Comparison of ENCODE assay signal across 8 cellular contexts in the genomic region with DNA sequence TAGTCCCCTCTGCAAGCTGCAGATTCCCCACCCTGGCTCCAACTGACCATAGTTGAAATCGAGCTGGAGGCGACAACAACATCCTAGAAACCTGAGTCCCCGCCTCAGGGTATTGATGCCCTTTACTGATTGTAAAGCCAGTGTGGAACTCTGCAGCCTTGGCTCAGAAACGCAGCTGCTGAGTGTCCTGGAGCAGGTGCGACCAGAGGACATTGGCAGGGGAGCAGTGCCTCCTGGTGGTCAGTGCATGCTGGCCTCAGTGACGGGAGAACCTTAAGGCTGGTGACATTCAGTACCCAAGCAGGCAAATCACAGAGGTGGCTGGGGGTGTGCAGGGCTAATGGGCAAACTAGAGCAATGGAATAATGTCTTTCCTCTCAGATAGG. TPM values are rescaled to one million over a fixed set of nuclear protein-coding genes. Genes with fewer than 3 reads are reported as not detected.
A peak's percentile ranks its signal among the peaks of the same experiment; 100 is the strongest.
DNase-seq lines count a peak whose midpoint lies in the region; ATAC-seq and TF ChIP-seq lines count a peak whose summit lies in the region.

No MANE protein-coding gene starts in this region.

- intact Hi-C loops in tibial artery (cut with DNase I; ENCODE audit: low total_unique reads), result no loop called here

- no peaks in the 10 kb centered on the region for H3K36me3 Mint-ChIP-seq in CD8-positive, alpha-beta memory T cell
- H3K36me3 Mint-ChIP-seq in naive B cell, result no peaks in the 10 kb centered on the region

- H3K4me1 Mint-ChIP-seq in CD8-positive, alpha-beta memory T cell, result no peaks in the 10 kb centered on the region
- peaks cover 0 to 3% (median 0%) of the 10 kb centered on the region in 3 donors for H3K4me1 Mint-ChIP-seq in naive B cell

- POLR2A ChIA-PET in CD8-positive, alpha-beta memory T cell (lab: Charles Lee), result no interaction called here

- CTCF ChIA-PET in CD8-positive, alpha-beta memory T cell (lab: Charles Lee), result no interaction called here

- peaks cover 0 to 2% of the 10 kb centered on the region in 2 donors for H3K27me3 Mint-ChIP-seq in CD8-positive, alpha-beta memory T cell
- H3K27me3 Mint-ChIP-seq in naive B cell, result peaks cover 0 to 12% (median 4%) of the 10 kb centered on the region in 3 donors

- no peak overlapping the region for H3K4me3 Mint-ChIP-seq in CD8-positive, alpha-beta memory T cell
- no peak overlapping the region for H3K4me3 Mint-ChIP-seq in naive B cell

- no peaks in the 10 kb centered on the region for H3K27me3 ChIP-seq in CD8-positive, alpha-beta memory T cell (ENCODE audit: insufficient read depth, low read length, poor library complexity, severe bottlenecking)
- no peaks in the 10 kb centered on the region for H3K27me3 ChIP-seq in tibial artery

- no peak overlapping the region for H3K4me3 ChIP-seq in CD8-positive, alpha-beta memory T cell (ENCODE audit: low read length)
- no peak overlapping the region for H3K4me3 ChIP-seq in tibial artery

- H3K9me3 ChIP-seq in CD8-positive, alpha-beta memory T cell (ENCODE audit: low read length), result no peaks in the 10 kb centered on the region
- no peaks in the 10 kb centered on the region for H3K9me3 ChIP-seq in tibial artery

- no peaks in the 10 kb centered on the region for H3K36me3 ChIP-seq in CD8-positive, alpha-beta memory T cell (ENCODE audit: insufficient read depth, low read length)
- H3K36me3 ChIP-seq in tibial artery, result no peaks in the 10 kb centered on the region

- peak; percentile 38 to 40 for TF ChIP-seq CTCF in tibial artery (IDR thresholded peaks at IDR 0.05)

- no peak overlapping the region for H3K27ac ChIP-seq in CD8-positive, alpha-beta memory T cell (ENCODE audit: low read depth, low read length)
- H3K27ac ChIP-seq in tibial artery, result no peak overlapping the region

- no peaks in the 10 kb centered on the region for H3K9me3 Mint-ChIP-seq in CD8-positive, alpha-beta memory T cell
- H3K9me3 Mint-ChIP-seq in naive B cell, result peaks cover 0 to 5% (median 0%) of the 10 kb centered on the region in 7 donors

- peak in 3 of 5 donors; percentile 19 to 50 (median 21) for DNase-seq in CD8-positive, alpha-beta memory T cell
- DNase-seq in M059J (ENCODE audit: low read depth) (peak; percentile 14), naive B cell (peak; percentile 9), tibial artery (no peak), foreskin melanocyte (no peak)
- peak; percentile 10 to 33 for DNase-seq in activated CD4-positive, alpha-beta T cell treated with anti-CD3 and anti-CD28 coated beads for 24 hours (ENCODE audit: low read depth in 2 of 2)
- peak; percentile 16 for DNase-seq in effector CD8-positive, alpha-beta T cell (lab: John Stamatoyannopoulos, UW)

- ATAC-seq in naive B cell (ENCODE audit: low read depth in 2 of 2) (peak in 1 of 2 donors; percentile 34), GM21723 (IDR thresholded peaks at IDR 0.05; ENCODE audit: unreplicated experiment) (no peak)

- H3K4me1 ChIP-seq in CD8-positive, alpha-beta memory T cell (ENCODE audit: insufficient read depth, low read length), result no peaks in the 10 kb centered on the region
- H3K4me1 ChIP-seq in tibial artery, result no peaks in the 10 kb centered on the region

- no peak overlapping the region for H3K27ac Mint-ChIP-seq in CD8-positive, alpha-beta memory T cell
- H3K27ac Mint-ChIP-seq in naive B cell, result peak overlapping the region in 1 of 6 donors; percentile 21

RNA-seq across cellular contexts. Expression of a gene that starts 20.4 kb away (rescaled TPM):
- 10 to 100 TPM; 10.5 to 11.5 TPM for total RNA-seq in CD8-positive, alpha-beta memory T cell
- polyA plus RNA-seq in CD8-positive, alpha-beta memory T cell, result 5.0 TPM
- total RNA-seq in M059J (2014; rRNA removed; shearing (Covaris generic)), result 3.0 and 3.2 TPM in 2 replicates
- 1 to 10 TPM; 2.3 to 9.0 (median 5.5) TPM for polyA plus RNA-seq in naive B cell (ENCODE audit: low read depth in 6 of 6)

RNA-seq across cellular contexts. Expression of a gene that starts 56.4 kb away (rescaled TPM):
- under 1 TPM; 0.31 to 0.40 TPM for total RNA-seq in CD8-positive, alpha-beta memory T cell
- polyA plus RNA-seq in CD8-positive, alpha-beta memory T cell, result 0.98 TPM
- total RNA-seq in M059J (2014; rRNA removed; shearing (Covaris generic)), result not detected in 2 replicates
- 1 to 10 TPM in 5 of 6 donors, under 1 TPM in 1; 0.71 to 3.5 (median 1.9) TPM for polyA plus RNA-seq in naive B cell (ENCODE audit: low read depth in 6 of 6)

Comparison
In these comparisons a context has a peak if more than half of its experiments do, and no peak if none do; other contexts are left out.
1. DNase-seq: peak in CD8-positive, alpha-beta memory T cell (3 of 5), M059J (single experiment), activated CD4-positive, alpha-beta T cell treated with anti-CD3 and anti-CD28 coated beads for 24 hours (2 of 2), effector CD8-positive, alpha-beta T cell (single experiment) and naive B cell (single experiment); none in tibial artery (0 of 2) and foreskin melanocyte (single experiment).